In genomic region chr13:38283346-38283745, GRCh38 we compare ENCODE assay signal across 1 cellular context.
TF ChIP-seq lines count a peak whose summit lies in the region.

No MANE protein-coding gene starts in this region.

TF ChIP-seq in GM23338, 12 proteins besides CTCF, POLR2A, EP300 and RAD21 (continued from another document):
- TF ChIP-seq ZNF462 (CRISPR knock-in tag; IDR thresholded peaks at IDR 0.05) (no peak), JUNB (IDR thresholded peaks at IDR 0.05; ENCODE audit: unreplicated experiment) (no peak), NANOG (IDR thresholded peaks at IDR 0.05; ENCODE audit: borderline replicate concordance) (no peak), EZH2phosphoT487 (IDR thresholded peaks at IDR 0.05; ENCODE audit: unreplicated experiment) (no peak), ETS1 (IDR thresholded peaks at IDR 0.05) (no peak), EZH2 (IDR thresholded peaks at IDR 0.05; ENCODE audit: low read depth, unreplicated experiment) (no peak), CREB1 (CRISPR knock-in tag; IDR thresholded peaks at IDR 0.05; ENCODE audit: low read depth) (no peak), STAT1 (IDR thresholded peaks at IDR 0.05; ENCODE audit: unreplicated experiment) (no peak), ZNF331 (CRISPR knock-in tag; IDR thresholded peaks at IDR 0.05; ENCODE audit: low read depth) (no peak), REST (IDR thresholded peaks at IDR 0.05; ENCODE audit: unreplicated experiment) (no peak), POLR2AphosphoS5 (IDR thresholded peaks at IDR 0.05; ENCODE audit: low read depth) (no peak)
